Comparison of ENCODE assay signal across 26 cellular contexts in the genomic region with DNA sequence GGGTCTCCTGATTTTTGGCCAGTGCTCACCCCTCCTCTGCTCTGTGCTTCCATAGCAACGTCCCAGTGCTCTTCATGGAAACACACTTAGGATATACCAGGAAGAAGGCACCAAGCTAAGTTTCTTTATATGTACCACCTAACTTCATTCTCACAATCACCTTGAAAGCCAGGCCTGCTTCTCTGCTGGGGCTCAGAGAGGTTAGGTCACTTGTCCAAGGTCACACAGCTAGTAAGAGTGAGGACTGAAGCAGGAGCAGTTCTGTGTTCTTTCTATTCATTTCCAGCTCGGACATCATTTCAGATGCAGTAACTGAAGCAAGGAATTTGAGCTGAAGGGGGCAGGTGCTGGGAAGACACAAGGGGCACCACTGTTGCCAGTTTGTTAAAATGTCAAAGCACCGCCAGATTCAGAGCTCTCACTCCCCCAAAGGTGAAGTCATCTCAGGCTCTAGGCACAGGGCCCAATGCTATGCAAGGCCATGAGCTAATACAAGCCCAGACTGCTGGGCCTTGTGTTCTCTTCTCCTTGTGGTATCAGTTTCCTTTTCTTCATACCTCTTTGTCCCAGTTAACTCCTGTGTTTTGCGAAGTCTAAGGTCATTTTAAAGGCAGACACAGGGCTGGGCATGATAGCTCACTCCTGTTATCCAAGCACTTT. TPM values are rescaled to one million over a fixed set of nuclear protein-coding genes. Genes with fewer than 3 reads are reported as not detected.
DNase-seq lines count a peak whose midpoint lies in the region; ATAC-seq, FAIRE-seq and TF ChIP-seq lines count a peak whose summit lies in the region.
"Had no signal": no experiment of that assay in that cellular context is flagged by ENCODE, and none has a peak within 500 bp of the region (broad histone marks: within the 10 kb centered on the region; RNA-seq: fewer than 3 reads in every experiment).

No MANE protein-coding gene starts in this region.

- TF ChIP-seq POLR2A in A549 (IDR thresholded peaks at IDR 0.05; ENCODE audit: low read length): no peak

- no peaks in the 10 kb centered on the region for H3K27me3 ChIP-seq in CD4-positive, alpha-beta T cell (ENCODE audit: control insufficient read depth, insufficient read depth, low read length)
- H3K27me3 ChIP-seq in right cardiac atrium (ENCODE audit: control insufficient read depth, insufficient read depth): no peaks in the 10 kb centered on the region
- H3K27me3 ChIP-seq: heart right ventricle, neural progenitor cell, suprapubic skin had no signal

- intact Hi-C loops in CD4-positive, alpha-beta T cell (cut with DNase I, micrococcal nuclease): loop anchor here in 1 of 2 experiments (10.0 kb wide), 1 partner anchor 534 kb away; a partner anchor contains a TSS
- intact Hi-C loops in right cardiac atrium (cut with DNase I): no loop called here

- H3K9me3 Mint-ChIP-seq in CD4-positive, alpha-beta T cell: no peaks in the 10 kb centered on the region
- H3K9me3 Mint-ChIP-seq: immature natural killer cell; neural progenitor cell; stimulated activated memory B cell treated with anti-CD40 and anti-IgM and Interleukin-4, amounts not matched to agents 10 μg/mL and 1 μg/mL and 100 μg/mL, for 72 hours had no signal

- H3K4me3 Mint-ChIP-seq in CD4-positive, alpha-beta T cell: no peak overlapping the region
- H3K4me3 Mint-ChIP-seq: activated CD8-positive, alpha-beta memory T cell treated with anti-CD3 and anti-CD28 coated beads, Interleukin-2, amount 10 ng/mL, durations not matched to agents 7 days and 5 days; immature natural killer cell; neural progenitor cell; stimulated activated memory B cell treated with anti-CD40 and anti-IgM and Interleukin-4, amounts not matched to agents 10 μg/mL and 1 μg/mL and 100 μg/mL, for 72 hours had no signal

- TF ChIP-seq RAD21 in A549 (conservative IDR thresholded peaks at IDR 0.05 in 1 of 2, IDR thresholded peaks at IDR 0.05 in 1 of 2): no peak

- H3K9me3 ChIP-seq in A549: no peaks in the 10 kb centered on the region
- H3K9me3 ChIP-seq in CD4-positive, alpha-beta T cell (ENCODE audit: control insufficient read depth, low read length): no peaks in the 10 kb centered on the region
- H3K9me3 ChIP-seq in right cardiac atrium (ENCODE audit: control insufficient read depth, low read length): no peaks in the 10 kb centered on the region
- H3K9me3 ChIP-seq: heart right ventricle, suprapubic skin had no signal

- H3K4me3 ChIP-seq in A549 (no peak overlapping the region), right cardiac atrium (ENCODE audit: low read length) (no peak overlapping the region)
- H3K4me3 ChIP-seq: GM12878, heart right ventricle, neural progenitor cell, skin epidermis, suprapubic skin had no signal

- POLR2A ChIA-PET in A549 (lab: Yijun Ruan, JAX): no interaction called here
- POLR2A ChIA-PET in CD4-positive, alpha-beta T cell (lab: Charles Lee): interaction anchor here (1.5 to 1.8 kb wide), 2 partner anchors 21 to 154 kb away, joined by 4 to 6 read pairs; a partner anchor contains a TSS

- no peak for DNase-seq in A549 (ENCODE audit: low read depth in 1 of 2, low spot score in 1 of 2)
- DNase-seq in CD4-positive, alpha-beta T cell: no peak
- DNase-seq in astrocyte of the hippocampus (ENCODE audit: low read depth, low spot score): peak; percentile 35
- peak; percentile 19 for DNase-seq in medulla oblongata (ENCODE audit: extremely low spot score)
- DNase-seq in right cardiac atrium: no peak
- DNase-seq: activated CD4-positive, alpha-beta T cell treated with anti-CD3 and anti-CD28 coated beads for 4 hours; activated CD8-positive, alpha-beta memory T cell treated with anti-CD3 and anti-CD28 coated beads, Interleukin-2, amount 10 ng/mL, durations not matched to agents 7 days and 5 days; amygdala; DMS79; heart right ventricle; immature natural killer cell; NCI-H1105 treated with DMSO at 0.1 percent for 48 hours; NCI-H2081 treated with DMSO at 0.1 percent for 48 hours; NCI-H446; SIG-M5; stimulated activated CD4-positive, alpha-beta T cell treated with anti-CD3 and anti-CD28 coated beads, Interleukin-2, amount 100 ng/mL, for 24 hours had no signal

- no peaks in the 10 kb centered on the region for H3K27me3 Mint-ChIP-seq in CD4-positive, alpha-beta T cell
- H3K27me3 Mint-ChIP-seq: activated CD8-positive, alpha-beta memory T cell treated with anti-CD3 and anti-CD28 coated beads, Interleukin-2, amount 10 ng/mL, durations not matched to agents 7 days and 5 days; stimulated activated memory B cell treated with anti-CD40 and anti-IgM and Interleukin-4, amounts not matched to agents 10 μg/mL and 1 μg/mL and 100 μg/mL, for 72 hours had no signal

- H3K27ac Mint-ChIP-seq in CD4-positive, alpha-beta T cell: peak overlapping the region; percentile 13
- H3K27ac Mint-ChIP-seq: activated CD8-positive, alpha-beta memory T cell treated with anti-CD3 and anti-CD28 coated beads, Interleukin-2, amount 10 ng/mL, durations not matched to agents 7 days and 5 days; immature natural killer cell; neural progenitor cell; stimulated activated memory B cell treated with anti-CD40 and anti-IgM and Interleukin-4, amounts not matched to agents 10 μg/mL and 1 μg/mL and 100 μg/mL, for 72 hours had no signal

- CTCF ChIA-PET in A549 (lab: Yijun Ruan, JAX): interaction anchor here (0.7 to 3.3 kb wide), 2 partner anchors 15 to 26 kb away, joined by 4 to 14 read pairs; no protein-coding TSS in a partner anchor
- CTCF ChIA-PET in CD4-positive, alpha-beta T cell (lab: Charles Lee): interaction anchor here (0.7 to 1.3 kb wide), 2 partner anchors 13 to 26 kb away, joined by 4 read pairs; no protein-coding TSS in a partner anchor

- no peak overlapping the region for H3K27ac ChIP-seq in A549
- no peak overlapping the region for H3K27ac ChIP-seq in CD4-positive, alpha-beta T cell (ENCODE audit: low read depth, low read length)
- no peak overlapping the region for H3K27ac ChIP-seq in right cardiac atrium (ENCODE audit: low read length)
- H3K27ac ChIP-seq: heart right ventricle, neural progenitor cell, skin epidermis, suprapubic skin had no signal

- no peak for TF ChIP-seq CTCF in A549 (IDR thresholded peaks at IDR 0.05)
- no peak for TF ChIP-seq CTCF in CD4-positive, alpha-beta T cell (IDR thresholded peaks at IDR 0.05)

- no peak for TF ChIP-seq EP300 in A549 (IDR thresholded peaks at IDR 0.05)

- FAIRE-seq in A549 (lab: Jason Lieb, UNC): no peak
- FAIRE-seq: GM12878, urothelium cell line had no signal

- H3K4me1 ChIP-seq in A549 (peaks cover 10% of the 10 kb centered on the region; the same call in 2 of the 3 replicates), right cardiac atrium (ENCODE audit: control insufficient read depth, insufficient read depth, low read length) (no peaks in the 10 kb centered on the region)

- no peaks in the 10 kb centered on the region for H3K36me3 Mint-ChIP-seq in CD4-positive, alpha-beta T cell (ENCODE audit: low read depth)
- H3K36me3 Mint-ChIP-seq: activated CD8-positive, alpha-beta memory T cell treated with anti-CD3 and anti-CD28 coated beads, Interleukin-2, amount 10 ng/mL, durations not matched to agents 7 days and 5 days; immature natural killer cell; neural progenitor cell; stimulated activated memory B cell treated with anti-CD40 and anti-IgM and Interleukin-4, amounts not matched to agents 10 μg/mL and 1 μg/mL and 100 μg/mL, for 72 hours had no signal

- peaks cover 20% of the 10 kb centered on the region for H3K4me1 Mint-ChIP-seq in CD4-positive, alpha-beta T cell (ENCODE audit: low read depth)

- ATAC-seq in A549: no peak
- no peak for ATAC-seq in CD4-positive, alpha-beta T cell (ENCODE audit: poor library complexity)
- no peak for ATAC-seq in right cardiac atrium
- ATAC-seq in HG02571 (IDR thresholded peaks at IDR 0.05; ENCODE audit: unreplicated experiment): no peak
- no peak for ATAC-seq in HG03097 (IDR thresholded peaks at IDR 0.05; ENCODE audit: low FRiP score, unreplicated experiment)
- ATAC-seq: activated CD8-positive, alpha-beta memory T cell treated with anti-CD3 and anti-CD28 coated beads, Interleukin-2, amount 10 ng/mL, durations not matched to agents 7 days and 5 days; GM12878; heart right ventricle; stimulated activated memory B cell treated with anti-CD40 and anti-IgM and Interleukin-4, amounts not matched to agents 10 μg/mL and 1 μg/mL and 100 μg/mL, for 72 hours had no signal

- H3K4me2 ChIP-seq in A549: no peak overlapping the region
- H3K4me2 ChIP-seq: neural progenitor cell had no signal

- WGBS in A549 (ENCODE audit: missing lambda C conversion rate): 90% methylated on average over 4 of the region's 4 CpGs
- 91% methylated on average over 4 of the region's 4 CpGs for WGBS in right cardiac atrium

TF ChIP-seq in A549, 52 proteins besides CTCF, POLR2A, EP300 and RAD21:
- TF ChIP-seq ZFP36 (IDR thresholded peaks at IDR 0.05; ENCODE audit: borderline replicate concordance, partially characterized antibody): peak; percentile 8
- no peak for TF ChIP-seq MYC (IDR thresholded peaks at IDR 0.05; ENCODE audit: borderline replicate concordance, low read length)
- TF ChIP-seq KDM1A (IDR thresholded peaks at IDR 0.05; ENCODE audit: low read depth): 0 out of 2 replicates have a peak, but pooled peaks have one; percentile 22

RNA-seq across cellular contexts. Expression of a gene that starts 19.7 kb away (rescaled TPM):
- polyA plus RNA-seq in A549 (2011; rRNA removed): 61.6 and 65.8 TPM in 2 replicates
- polyA plus RNA-seq in A549 (2012; cell fraction: cytosol; rRNA removed): 23.0 and 24.3 TPM in 2 replicates
- polyA plus RNA-seq in A549 (2012; cell fraction: nucleus; rRNA removed): 22.9 and 23.5 TPM in 2 replicates
- polyA plus RNA-seq in A549 (2017; fragmentation: RNase III; extraction: RNeasy Plus Mini Kit Qiagen cat#74134 plus additional on column Dnase treatment): 58.1 to 59.6 TPM (median 58.4 TPM) in 3 replicates
- polyA minus RNA-seq in A549 (2011; rRNA and poly(A)+ RNA removed): 27.6 and 36.8 TPM in 2 replicates
- 10 to 100 TPM; 68.9 to 70.4 TPM for total RNA-seq in CD4-positive, alpha-beta T cell
- 10 to 100 TPM; 45.4 to 47.4 (median 46.3) TPM for total RNA-seq in right cardiac atrium
- polyA plus RNA-seq in right cardiac atrium: 28.8 TPM

RNA-seq across cellular contexts. Expression of a gene that starts 59.8 kb away (rescaled TPM):
- polyA plus RNA-seq in A549 (2011; rRNA removed) (0.38 and 0.93 TPM in 2 replicates), A549 (2017; fragmentation: RNase III; extraction: RNeasy Plus Mini Kit Qiagen cat#74134 plus additional on column Dnase treatment) (1.1 to 2.3 TPM (median 1.6 TPM) in 3 replicates), right cardiac atrium (0.11 TPM)
- 1.2 and 1.9 TPM in 2 replicates for polyA plus RNA-seq in A549 (2012; cell fraction: cytosol; rRNA removed)
- 2.1 and 4.4 TPM in 2 replicates for polyA plus RNA-seq in A549 (2012; cell fraction: nucleus; rRNA removed)
- polyA minus RNA-seq in A549 (2011; rRNA and poly(A)+ RNA removed): 0.39 and 0.91 TPM in 2 replicates
- total RNA-seq in CD4-positive, alpha-beta T cell: under 1 TPM in 1 of 2 experiments, not detected in 1; 0.11 TPM
- total RNA-seq in right cardiac atrium: under 1 TPM in 3 of 4 donors, not detected in 1; 0.29 to 0.42 (median 0.31) TPM
- total RNA-seq: activated CD8-positive, alpha-beta memory T cell treated with anti-CD3 and anti-CD28 coated beads, Interleukin-2, amount 10 ng/mL, durations not matched to agents 7 days and 5 days; cardiac septum; fibroblast of villous mesenchyme had no signal

Comparison
In these comparisons a context has a peak if more than half of its experiments do, and no peak if none do; other contexts are left out.
1. DNase-seq: peak in astrocyte of the hippocampus (single experiment) and medulla oblongata (single experiment); none in A549 (0 of 2), CD4-positive, alpha-beta T cell (0 of 10) and right cardiac atrium (0 of 3).